Comparison of ENCODE assay signal across 26 cellular contexts in genomic region chr6:141026504-141026903, GRCh38.
DNase-seq lines count a peak whose midpoint lies in the region; ATAC-seq and TF ChIP-seq lines count a peak whose summit lies in the region.
"Had no signal": no experiment of that assay in that cellular context is flagged by ENCODE, and none has a peak within 500 bp of the region (broad histone marks: within the 10 kb centered on the region; RNA-seq: fewer than 3 reads in every experiment).

No MANE protein-coding gene starts in this region.

- 4 to 15% methylated on average over 1 of the region's 1 CpG for whole genome bisulfite sequencing in body of pancreas, 2 donors
- 97 to 100% (median 98%) methylated on average over 1 of the region's 1 CpG for WGBS in ovary, 3 donors

- TF ChIP-seq POLR2A in body of pancreas (IDR thresholded peaks at IDR 0.05) (no peak), ovary (IDR thresholded peaks at IDR 0.05) (no peak)

- no peak overlapping the region for H3K4me3 ChIP-seq in body of pancreas
- H3K4me3 ChIP-seq in ovary: no peak overlapping the region
- H3K4me3 ChIP-seq: BLaER1, GM23338, skin epidermis, tibial artery had no signal

- H3K9me3 ChIP-seq in body of pancreas (no peaks in the 10 kb centered on the region), ovary (no peaks in the 10 kb centered on the region)
- H3K9me3 ChIP-seq: BLaER1 had no signal

- intact Hi-C loops in body of pancreas (cut with DNase I) (no loop called here), ovary (cut with DNase I) (no loop called here)

- H3K36me3 ChIP-seq in body of pancreas (replicated peaks in 1 of 2; ENCODE audit: insufficient read depth in 1 of 2, low read depth in 2 of 2): no peaks in the 10 kb centered on the region
- H3K36me3 ChIP-seq in ovary: no peaks in the 10 kb centered on the region
- H3K36me3 ChIP-seq: BLaER1, tibial artery had no signal

- H3K27me3 ChIP-seq in body of pancreas (no peaks in the 10 kb centered on the region), ovary (no peaks in the 10 kb centered on the region)
- H3K27me3 ChIP-seq: BLaER1, tibial artery had no signal

- peaks cover 17% of the 10 kb centered on the region for H3K4me1 ChIP-seq in body of pancreas
- H3K4me1 ChIP-seq in ovary (ENCODE audit: insufficient read depth): no peaks in the 10 kb centered on the region
- H3K4me1 ChIP-seq: BLaER1 had no signal

- H3K27ac ChIP-seq in body of pancreas (peak overlapping the region in 1 of 4 donors; percentile 9), ovary (no peak overlapping the region)
- H3K27ac ChIP-seq: BLaER1, HL-60, skin epidermis, tibial artery had no signal

- ATAC-seq in body of pancreas: peak; percentile 98
- ATAC-seq in GM18909 (IDR thresholded peaks at IDR 0.05; ENCODE audit: poor library complexity, unreplicated experiment): no peak
- ATAC-seq: activated T-cell treated with anti-CD3 and anti-CD28 coated beads, Interleukin-2, amount 50 U/mL, for 72 hours; GM23338; naive thymus-derived CD4-positive, alpha-beta T cell had no signal

- in situ Hi-C loops in Caki2 (cut with HindIII; ENCODE audit: low pct_unique_long_range_greater_than_20kb, low sequenced_read_pairs): no loop called here

- DNase-seq in Caki2 (ENCODE audit: low read depth) (peak; percentile 48), body of pancreas (peak; percentile 21 to 60 (median 52)), left kidney (ENCODE audit: low read depth, low spot score) (peak; percentile 27), renal cortical epithelial cell (ENCODE audit: low read depth) (peak; percentile 99), ovary (no peak), mesenteric fat pad (ENCODE audit: low spot score) (no peak)
- DNase-seq: activated CD4-positive, alpha-beta T cell treated with anti-CD3 and anti-CD28 coated beads, Interleukin-2, amount 50 U/mL, for 1 hour; activated naive CD4-positive, alpha-beta T cell treated with Interleukin-2 at 50 U/mL for 16 hours; activated T-cell treated with anti-CD3 and anti-CD28 coated beads, Interleukin-2, amount 50 U/mL, for 72 hours; glutamatergic neuron; HFFc6; naive thymus-derived CD4-positive, alpha-beta T cell; NCI-H1048; NCI-H187; nucleus accumbens; SIG-M5; stimulated activated CD4-positive, alpha-beta T cell treated with anti-CD3 and anti-CD28 coated beads, Interleukin-1b, Interleukin-23, amount 100 ng/mL, for 48 hours; stimulated activated CD8-positive, alpha-beta memory T cell treated with anti-CD3 and anti-CD28 coated beads, Interleukin-4, amount 100 ng/mL, for 48 hours; SW 1271; T1000; tibial artery had no signal

- no peak for TF ChIP-seq EP300 in ovary (IDR thresholded peaks at IDR 0.05)

- TF ChIP-seq CTCF in body of pancreas (IDR thresholded peaks at IDR 0.05) (no peak), ovary (IDR thresholded peaks at IDR 0.05) (no peak)

Comparison
In these comparisons a context has a peak if more than half of its experiments do, and no peak if none do; other contexts are left out.
1. DNase-seq: peak in Caki2 (single experiment), body of pancreas (4 of 4), left kidney (single experiment) and renal cortical epithelial cell (single experiment); none in ovary (0 of 5) and mesenteric fat pad (single experiment).